Comparison of ENCODE assay signal across 1 cellular context in genomic region chr22:41403532-41404318, GRCh38.
A peak's percentile ranks its signal among the peaks of the same experiment; 100 is the strongest.
TF ChIP-seq lines count a peak whose summit lies in the region.

No MANE protein-coding gene starts in this region.

TF ChIP-seq in HepG2, 621 proteins besides CTCF, POLR2A, EP300 and RAD21 (continued from another document):
- TF ChIP-seq, protein P1, sequence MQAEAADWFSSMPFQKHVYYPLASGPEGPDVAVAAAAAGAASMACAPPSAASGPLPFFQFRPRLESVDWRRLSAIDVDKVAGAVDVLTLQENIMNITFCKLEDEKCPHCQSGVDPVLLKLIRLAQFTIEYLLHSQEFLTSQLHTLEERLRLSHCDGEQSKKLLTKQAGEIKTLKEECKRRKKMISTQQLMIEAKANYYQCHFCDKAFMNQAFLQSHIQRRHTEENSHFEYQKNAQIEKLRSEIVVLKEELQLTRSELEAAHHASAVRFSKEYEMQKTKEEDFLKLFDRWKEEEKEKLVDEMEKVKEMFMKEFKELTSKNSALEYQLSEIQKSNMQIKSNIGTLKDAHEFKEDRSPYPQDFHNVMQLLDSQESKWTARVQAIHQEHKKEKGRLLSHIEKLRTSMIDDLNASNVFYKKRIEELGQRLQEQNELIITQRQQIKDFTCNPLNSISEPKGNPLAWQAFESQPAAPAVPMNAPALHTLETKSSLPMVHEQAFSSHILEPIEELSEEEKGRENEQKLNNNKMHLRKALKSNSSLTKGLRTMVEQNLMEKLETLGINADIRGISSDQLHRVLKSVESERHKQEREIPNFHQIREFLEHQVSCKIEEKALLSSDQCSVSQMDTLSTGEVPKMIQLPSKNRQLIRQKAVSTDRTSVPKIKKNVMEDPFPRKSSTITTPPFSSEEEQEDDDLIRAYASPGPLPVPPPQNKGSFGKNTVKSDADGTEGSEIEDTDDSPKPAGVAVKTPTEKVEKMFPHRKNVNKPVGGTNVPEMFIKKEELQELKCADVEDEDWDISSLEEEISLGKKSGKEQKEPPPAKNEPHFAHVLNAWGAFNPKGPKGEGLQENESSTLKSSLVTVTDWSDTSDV (CRISPR knock-in tag; IDR thresholded peaks at IDR 0.05): no peak
- TF ChIP-seq ELF4 (CRISPR knock-in tag; IDR thresholded peaks at IDR 0.05; ENCODE audit: borderline replicate concordance) (no peak), ATF7-NPFF (CRISPR knock-in tag; IDR thresholded peaks at IDR 0.05; ENCODE audit: low read depth) (no peak), ISX (CRISPR knock-in tag; conservative IDR thresholded peaks at IDR 0.05) (no peak), TCF7 (IDR thresholded peaks at IDR 0.05; ENCODE audit: low read depth) (no peak), U2AF2 (IDR thresholded peaks at IDR 0.05; ENCODE audit: low read depth, low read length) (no peak), ZNF850 (CRISPR knock-in tag; conservative IDR thresholded peaks at IDR 0.05) (no peak), ZBTB44 (CRISPR knock-in tag; IDR thresholded peaks at IDR 0.05) (no peak), WIZ (CRISPR knock-in tag; IDR thresholded peaks at IDR 0.05) (no peak), SRSF4 (IDR thresholded peaks at IDR 0.05; ENCODE audit: low read depth, low read length, poor library complexity, severe bottlenecking) (no peak), ZNF251 (CRISPR knock-in tag; IDR thresholded peaks at IDR 0.05) (no peak), ZNF614 (CRISPR knock-in tag; IDR thresholded peaks at IDR 0.05; ENCODE audit: borderline replicate concordance) (peak; percentile 50; the same call in 1 of the 2 replicates), ZNF674 (CRISPR knock-in tag; IDR thresholded peaks at IDR 0.05; ENCODE audit: low read depth) (no peak), MAZ (IDR thresholded peaks at IDR 0.05; ENCODE audit: borderline replicate concordance, low read depth, low read length) (no peak; the same call in 1 of the 2 replicates), MAZ (CRISPR knock-in tag; IDR thresholded peaks at IDR 0.05; ENCODE audit: low read depth) (peak; percentile 59; the same call in 1 of the 2 replicates)
- TF ChIP-seq, protein P2, sequence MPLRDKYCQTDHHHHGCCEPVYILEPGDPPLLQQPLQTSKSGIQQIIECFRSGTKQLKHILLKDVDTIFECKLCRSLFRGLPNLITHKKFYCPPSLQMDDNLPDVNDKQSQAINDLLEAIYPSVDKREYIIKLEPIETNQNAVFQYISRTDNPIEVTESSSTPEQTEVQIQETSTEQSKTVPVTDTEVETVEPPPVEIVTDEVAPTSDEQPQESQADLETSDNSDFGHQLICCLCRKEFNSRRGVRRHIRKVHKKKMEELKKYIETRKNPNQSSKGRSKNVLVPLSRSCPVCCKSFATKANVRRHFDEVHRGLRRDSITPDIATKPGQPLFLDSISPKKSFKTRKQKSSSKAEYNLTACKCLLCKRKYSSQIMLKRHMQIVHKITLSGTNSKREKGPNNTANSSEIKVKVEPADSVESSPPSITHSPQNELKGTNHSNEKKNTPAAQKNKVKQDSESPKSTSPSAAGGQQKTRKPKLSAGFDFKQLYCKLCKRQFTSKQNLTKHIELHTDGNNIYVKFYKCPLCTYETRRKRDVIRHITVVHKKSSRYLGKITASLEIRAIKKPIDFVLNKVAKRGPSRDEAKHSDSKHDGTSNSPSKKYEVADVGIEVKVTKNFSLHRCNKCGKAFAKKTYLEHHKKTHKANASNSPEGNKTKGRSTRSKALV (CRISPR knock-in tag; IDR thresholded peaks at IDR 0.05): no peak
- TF ChIP-seq, protein P3, sequence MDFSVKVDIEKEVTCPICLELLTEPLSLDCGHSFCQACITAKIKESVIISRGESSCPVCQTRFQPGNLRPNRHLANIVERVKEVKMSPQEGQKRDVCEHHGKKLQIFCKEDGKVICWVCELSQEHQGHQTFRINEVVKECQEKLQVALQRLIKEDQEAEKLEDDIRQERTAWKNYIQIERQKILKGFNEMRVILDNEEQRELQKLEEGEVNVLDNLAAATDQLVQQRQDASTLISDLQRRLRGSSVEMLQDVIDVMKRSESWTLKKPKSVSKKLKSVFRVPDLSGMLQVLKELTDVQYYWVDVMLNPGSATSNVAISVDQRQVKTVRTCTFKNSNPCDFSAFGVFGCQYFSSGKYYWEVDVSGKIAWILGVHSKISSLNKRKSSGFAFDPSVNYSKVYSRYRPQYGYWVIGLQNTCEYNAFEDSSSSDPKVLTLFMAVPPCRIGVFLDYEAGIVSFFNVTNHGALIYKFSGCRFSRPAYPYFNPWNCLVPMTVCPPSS (IDR thresholded peaks at IDR 0.05): no peak
- TF ChIP-seq, protein P4, sequence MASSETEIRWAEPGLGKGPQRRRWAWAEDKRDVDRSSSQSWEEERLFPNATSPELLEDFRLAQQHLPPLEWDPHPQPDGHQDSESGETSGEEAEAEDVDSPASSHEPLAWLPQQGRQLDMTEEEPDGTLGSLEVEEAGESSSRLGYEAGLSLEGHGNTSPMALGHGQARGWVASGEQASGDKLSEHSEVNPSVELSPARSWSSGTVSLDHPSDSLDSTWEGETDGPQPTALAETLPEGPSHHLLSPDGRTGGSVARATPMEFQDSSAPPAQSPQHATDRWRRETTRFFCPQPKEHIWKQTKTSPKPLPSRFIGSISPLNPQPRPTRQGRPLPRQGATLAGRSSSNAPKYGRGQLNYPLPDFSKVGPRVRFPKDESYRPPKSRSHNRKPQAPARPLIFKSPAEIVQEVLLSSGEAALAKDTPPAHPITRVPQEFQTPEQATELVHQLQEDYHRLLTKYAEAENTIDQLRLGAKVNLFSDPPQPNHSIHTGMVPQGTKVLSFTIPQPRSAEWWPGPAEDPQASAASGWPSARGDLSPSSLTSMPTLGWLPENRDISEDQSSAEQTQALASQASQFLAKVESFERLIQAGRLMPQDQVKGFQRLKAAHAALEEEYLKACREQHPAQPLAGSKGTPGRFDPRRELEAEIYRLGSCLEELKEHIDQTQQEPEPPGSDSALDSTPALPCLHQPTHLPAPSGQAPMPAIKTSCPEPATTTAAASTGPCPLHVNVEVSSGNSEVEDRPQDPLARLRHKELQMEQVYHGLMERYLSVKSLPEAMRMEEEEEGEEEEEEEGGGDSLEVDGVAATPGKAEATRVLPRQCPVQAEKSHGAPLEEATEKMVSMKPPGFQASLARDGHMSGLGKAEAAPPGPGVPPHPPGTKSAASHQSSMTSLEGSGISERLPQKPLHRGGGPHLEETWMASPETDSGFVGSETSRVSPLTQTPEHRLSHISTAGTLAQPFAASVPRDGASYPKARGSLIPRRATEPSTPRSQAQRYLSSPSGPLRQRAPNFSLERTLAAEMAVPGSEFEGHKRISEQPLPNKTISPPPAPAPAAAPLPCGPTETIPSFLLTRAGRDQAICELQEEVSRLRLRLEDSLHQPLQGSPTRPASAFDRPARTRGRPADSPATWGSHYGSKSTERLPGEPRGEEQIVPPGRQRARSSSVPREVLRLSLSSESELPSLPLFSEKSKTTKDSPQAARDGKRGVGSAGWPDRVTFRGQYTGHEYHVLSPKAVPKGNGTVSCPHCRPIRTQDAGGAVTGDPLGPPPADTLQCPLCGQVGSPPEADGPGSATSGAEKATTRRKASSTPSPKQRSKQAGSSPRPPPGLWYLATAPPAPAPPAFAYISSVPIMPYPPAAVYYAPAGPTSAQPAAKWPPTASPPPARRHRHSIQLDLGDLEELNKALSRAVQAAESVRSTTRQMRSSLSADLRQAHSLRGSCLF (CRISPR knock-in tag; IDR thresholded peaks at IDR 0.05; ENCODE audit: borderline replicate concordance): no peak
- TF ChIP-seq, protein P5, sequence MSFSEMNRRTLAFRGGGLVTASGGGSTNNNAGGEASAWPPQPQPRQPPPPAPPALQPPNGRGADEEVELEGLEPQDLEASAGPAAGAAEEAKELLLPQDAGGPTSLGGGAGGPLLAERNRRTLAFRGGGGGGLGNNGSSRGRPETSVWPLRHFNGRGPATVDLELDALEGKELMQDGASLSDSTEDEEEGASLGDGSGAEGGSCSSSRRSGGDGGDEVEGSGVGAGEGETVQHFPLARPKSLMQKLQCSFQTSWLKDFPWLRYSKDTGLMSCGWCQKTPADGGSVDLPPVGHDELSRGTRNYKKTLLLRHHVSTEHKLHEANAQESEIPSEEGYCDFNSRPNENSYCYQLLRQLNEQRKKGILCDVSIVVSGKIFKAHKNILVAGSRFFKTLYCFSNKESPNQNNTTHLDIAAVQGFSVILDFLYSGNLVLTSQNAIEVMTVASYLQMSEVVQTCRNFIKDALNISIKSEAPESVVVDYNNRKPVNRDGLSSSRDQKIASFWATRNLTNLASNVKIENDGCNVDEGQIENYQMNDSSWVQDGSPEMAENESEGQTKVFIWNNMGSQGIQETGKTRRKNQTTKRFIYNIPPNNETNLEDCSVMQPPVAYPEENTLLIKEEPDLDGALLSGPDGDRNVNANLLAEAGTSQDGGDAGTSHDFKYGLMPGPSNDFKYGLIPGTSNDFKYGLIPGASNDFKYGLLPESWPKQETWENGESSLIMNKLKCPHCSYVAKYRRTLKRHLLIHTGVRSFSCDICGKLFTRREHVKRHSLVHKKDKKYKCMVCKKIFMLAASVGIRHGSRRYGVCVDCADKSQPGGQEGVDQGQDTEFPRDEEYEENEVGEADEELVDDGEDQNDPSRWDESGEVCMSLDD (CRISPR knock-in tag; IDR thresholded peaks at IDR 0.05; ENCODE audit: borderline replicate concordance): no peak
- TF ChIP-seq, protein P6, sequence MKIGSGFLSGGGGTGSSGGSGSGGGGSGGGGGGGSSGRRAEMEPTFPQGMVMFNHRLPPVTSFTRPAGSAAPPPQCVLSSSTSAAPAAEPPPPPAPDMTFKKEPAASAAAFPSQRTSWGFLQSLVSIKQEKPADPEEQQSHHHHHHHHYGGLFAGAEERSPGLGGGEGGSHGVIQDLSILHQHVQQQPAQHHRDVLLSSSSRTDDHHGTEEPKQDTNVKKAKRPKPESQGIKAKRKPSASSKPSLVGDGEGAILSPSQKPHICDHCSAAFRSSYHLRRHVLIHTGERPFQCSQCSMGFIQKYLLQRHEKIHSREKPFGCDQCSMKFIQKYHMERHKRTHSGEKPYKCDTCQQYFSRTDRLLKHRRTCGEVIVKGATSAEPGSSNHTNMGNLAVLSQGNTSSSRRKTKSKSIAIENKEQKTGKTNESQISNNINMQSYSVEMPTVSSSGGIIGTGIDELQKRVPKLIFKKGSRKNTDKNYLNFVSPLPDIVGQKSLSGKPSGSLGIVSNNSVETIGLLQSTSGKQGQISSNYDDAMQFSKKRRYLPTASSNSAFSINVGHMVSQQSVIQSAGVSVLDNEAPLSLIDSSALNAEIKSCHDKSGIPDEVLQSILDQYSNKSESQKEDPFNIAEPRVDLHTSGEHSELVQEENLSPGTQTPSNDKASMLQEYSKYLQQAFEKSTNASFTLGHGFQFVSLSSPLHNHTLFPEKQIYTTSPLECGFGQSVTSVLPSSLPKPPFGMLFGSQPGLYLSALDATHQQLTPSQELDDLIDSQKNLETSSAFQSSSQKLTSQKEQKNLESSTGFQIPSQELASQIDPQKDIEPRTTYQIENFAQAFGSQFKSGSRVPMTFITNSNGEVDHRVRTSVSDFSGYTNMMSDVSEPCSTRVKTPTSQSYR (CRISPR knock-in tag; IDR thresholded peaks at IDR 0.05; ENCODE audit: borderline replicate concordance): no peak
TF ChIP-seq in HepG2: peak in this region for 140.
